ENCODE assay signal across 14 cellular contexts in the genomic region with DNA sequence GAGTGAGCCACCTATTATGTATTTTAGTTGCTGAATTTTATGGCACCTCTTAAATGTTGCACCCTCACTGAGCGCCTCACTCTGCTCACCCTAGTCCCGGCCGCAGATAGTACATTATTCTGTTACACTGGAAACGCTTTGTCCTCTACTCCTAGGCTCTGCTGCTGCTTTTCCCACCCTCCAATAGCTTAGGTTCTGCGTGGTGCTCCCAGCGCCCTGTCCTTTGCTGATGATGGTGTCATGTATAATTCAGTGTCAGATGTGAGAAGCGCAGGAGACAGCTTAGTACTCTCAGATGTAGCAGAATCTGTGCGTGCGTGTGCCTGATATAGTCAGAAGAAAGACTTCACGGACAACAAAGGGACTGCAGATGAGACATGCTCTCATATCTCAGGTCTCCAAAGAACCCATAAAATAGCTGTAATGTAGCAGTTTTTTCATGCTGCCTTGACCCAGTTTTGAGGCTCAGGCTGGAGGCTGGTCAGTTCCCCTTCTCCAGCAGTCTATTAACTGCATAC.
"Had no signal": no experiment of that assay in that cellular context is flagged by ENCODE, and none has a peak within 500 bp of the region (broad histone marks: within the 10 kb centered on the region; RNA-seq: fewer than 3 reads in every experiment).

No MANE protein-coding gene starts in this region.

- H3K36me3 ChIP-seq: colonic mucosa, esophagus muscularis mucosa, left lung, ovary, thyroid gland, uterus had no signal

- H3K4me1 ChIP-seq: colonic mucosa, uterus had no signal

- H3K9me3 ChIP-seq: colonic mucosa, thyroid gland, uterus had no signal

- DNase-seq: activated CD4-positive, alpha-beta T cell treated with anti-CD3 and anti-CD28 coated beads for 36 hours; activated CD8-positive, alpha-beta T cell treated with anti-CD3 and anti-CD28 coated beads, Interleukin-2, amount 10 ng/mL, durations not matched to agents 7 days and 5 days; activated naive CD4-positive, alpha-beta T cell treated with anti-CD3 and anti-CD28 coated beads, Interleukin-2, amount 10 ng/mL, durations not matched to agents 7 days and 5 days; activated T-cell treated with anti-CD3 and anti-CD28 coated beads for 4 hours; colonic mucosa; hippocampal formation; kidney; left lung; natural killer cell; ovary; stimulated activated CD4-positive, alpha-beta T cell treated with anti-CD3 and anti-CD28 coated beads, Interleukin-12 subunit alpha, Interleukin-12 subunit beta, amount 100 ng/mL, for 4 hours; thyroid gland; uterus had no signal

- H3K27ac Mint-ChIP-seq: activated CD4-positive, alpha-beta T cell treated with anti-CD3 and anti-CD28 coated beads for 36 hours; activated CD8-positive, alpha-beta T cell treated with anti-CD3 and anti-CD28 coated beads, Interleukin-2, amount 10 ng/mL, durations not matched to agents 7 days and 5 days; activated naive CD4-positive, alpha-beta T cell treated with anti-CD3 and anti-CD28 coated beads, Interleukin-2, amount 10 ng/mL, durations not matched to agents 7 days and 5 days; natural killer cell had no signal

- H3K27me3 ChIP-seq: ovary, thyroid gland, uterus had no signal

- ATAC-seq: activated CD4-positive, alpha-beta T cell treated with anti-CD3 and anti-CD28 coated beads for 36 hours; activated CD8-positive, alpha-beta T cell treated with anti-CD3 and anti-CD28 coated beads, Interleukin-2, amount 10 ng/mL, durations not matched to agents 7 days and 5 days; natural killer cell had no signal

- H3K4me3 ChIP-seq: colonic mucosa, left lung, ovary, thyroid gland, uterus had no signal

- H3K27ac ChIP-seq: colonic mucosa, left lung, ovary, thyroid gland, uterus had no signal
